In genomic region chr3:36776436-36776835, GRCh38 we compare ENCODE assay signal across 16 cellular contexts. TPM values are rescaled to one million over a fixed set of nuclear protein-coding genes. Genes with fewer than 3 reads are reported as not detected.
A peak's percentile ranks its signal among the peaks of the same experiment; 100 is the strongest.
DNase-seq lines count a peak whose midpoint lies in the region; ATAC-seq and TF ChIP-seq lines count a peak whose summit lies in the region.
"Had no signal": no experiment of that assay in that cellular context is flagged by ENCODE, and none has a peak within 500 bp of the region (broad histone marks: within the 10 kb centered on the region; RNA-seq: fewer than 3 reads in every experiment).

No MANE protein-coding gene starts in this region.

- H3K9me3 ChIP-seq in adipocyte (ENCODE audit: control insufficient read depth, low read length) (no peaks in the 10 kb centered on the region), hepatocyte (ENCODE audit: low read depth) (no peaks in the 10 kb centered on the region)
- H3K9me3 ChIP-seq: SJSA1 had no signal

- H3K4me1 ChIP-seq in adipocyte (ENCODE audit: control insufficient read depth, insufficient read depth, low read length) (peaks cover 29% of the 10 kb centered on the region), hepatocyte (ENCODE audit: insufficient read depth) (peaks cover 10% of the 10 kb centered on the region)
- H3K4me1 ChIP-seq: SJSA1 had no signal

- H3K79me2 ChIP-seq in hepatocyte: no peaks in the 10 kb centered on the region

- H3K27ac ChIP-seq in hepatocyte: no peak overlapping the region
- H3K27ac ChIP-seq: SJSA1 had no signal

- H3K36me3 ChIP-seq in adipocyte (ENCODE audit: control insufficient read depth, insufficient read depth, low read length, severe bottlenecking) (no peaks in the 10 kb centered on the region), hepatocyte (replicated peaks; ENCODE audit: insufficient read depth, low read depth) (no peaks in the 10 kb centered on the region)
- H3K36me3 ChIP-seq: SJSA1 had no signal

- H3K9me2 ChIP-seq in hepatocyte (replicated peaks; ENCODE audit: insufficient read depth): no peaks in the 10 kb centered on the region

- H3K27me3 ChIP-seq in adipocyte (replicated peaks; ENCODE audit: control insufficient read depth, insufficient read depth, low read length) (no peaks in the 10 kb centered on the region), hepatocyte (no peaks in the 10 kb centered on the region)
- H3K27me3 ChIP-seq: SJSA1 had no signal

- 47% methylated on average over 2 of the region's 2 CpGs for WGBS in hepatocyte (ENCODE audit: low lambda C conversion rate, missing lambda C conversion rate)

- H3K4me3 ChIP-seq in AG10803 (ENCODE audit: low read length) (no peak overlapping the region), adipocyte (ENCODE audit: low read length) (peak overlapping the region; percentile 1), hepatocyte (no peak overlapping the region)
- H3K4me3 ChIP-seq: SJSA1 had no signal

- no peak for ATAC-seq in GM19023 (IDR thresholded peaks at IDR 0.05; ENCODE audit: unreplicated experiment)

- H3K9ac ChIP-seq in adipocyte (ENCODE audit: low read length): peak overlapping the region; percentile 36

- H4K20me1 ChIP-seq in hepatocyte (ENCODE audit: insufficient read depth, poor library complexity, severe bottlenecking): no peaks in the 10 kb centered on the region

- TF ChIP-seq CTCF in AG10803 (conservative IDR thresholded peaks at IDR 0.05; ENCODE audit: low read length) (no peak), hepatocyte (IDR thresholded peaks at IDR 0.05; ENCODE audit: poor library complexity) (no peak)

- peak overlapping the region; percentile 22 for H3K4me2 ChIP-seq in hepatocyte

- DNase-seq in AG10803 (ENCODE audit: low read depth) (peak; percentile 3), MV-4-11 (lab: John Stamatoyannopoulos, UW) (peak; percentile 50), adipocyte (ENCODE audit: low read depth) (peak; percentile 11), hepatocyte (ENCODE audit: low spot score) (no peak), GOT3 (lab: John Stamatoyannopoulos, UW) (no peak)
- no peak for DNase-seq in effector CD4-positive, alpha-beta T cell
- DNase-seq in effector CD8-positive, alpha-beta T cell (lab: John Stamatoyannopoulos, UW): no peak
- DNase-seq: CD4-positive, CD25-positive, alpha-beta regulatory T cell; HFFc6; KBM-7; NCI-H1092; NCI-H226; NCI-H524 treated with DMSO at 0.1 percent for 48 hours; RPMI8226 had no signal

- peak overlapping the region; percentile 16 for H2AFZ ChIP-seq in hepatocyte

RNA-seq across cellular contexts. Expression of gene DCLK3, which starts 12.1 kb away (rescaled TPM):
- 0.07 TPM in 1 of 2 replicates, not detected in the other for total RNA-seq in hepatocyte
- not detected in 2 replicates for polyA plus RNA-seq in hepatocyte
- total RNA-seq: CD4-positive, CD25-positive, alpha-beta regulatory T cell; HFFc6; SJSA1 had no signal
- polyA plus RNA-seq: CD4-positive, CD25-positive, alpha-beta regulatory T cell had no signal

Comparison
In these comparisons a context has a peak if more than half of its experiments do, and no peak if none do; other contexts are left out.
1. DNase-seq: peak in AG10803 (single experiment), MV-4-11 (single experiment) and adipocyte (single experiment); none in hepatocyte (single experiment), effector CD4-positive, alpha-beta T cell (single experiment), GOT3 (single experiment) and effector CD8-positive, alpha-beta T cell (single experiment).